In genomic region chr12:123071401-123072304, GRCh38 we compare ENCODE assay signal across 16 cellular contexts.
DNase-seq lines count a peak whose midpoint lies in the region; ATAC-seq and TF ChIP-seq lines count a peak whose summit lies in the region.
"Had no signal": no experiment of that assay in that cellular context is flagged by ENCODE, and none has a peak within 500 bp of the region (broad histone marks: within the 10 kb centered on the region; RNA-seq: fewer than 3 reads in every experiment).

No MANE protein-coding gene starts in this region.

- DNase-seq in choroid plexus epithelial cell (ENCODE audit: low read depth) (peak; percentile 25), activated T-cell treated with anti-CD3 and anti-CD28 coated beads for 4 hours (no peak), epidermal melanocyte (ENCODE audit: insufficient read length, low spot score) (no peak)
- DNase-seq in stimulated activated effector memory CD8-positive, alpha-beta T cell treated with anti-CD3 and anti-CD28 coated beads, Interleukin-12 subunit alpha, Interleukin-12 subunit beta, amount 100 ng/mL, for 72 hours (ENCODE audit: low spot score in 2 of 2): no peak
- DNase-seq in activated CD4-positive, alpha-beta T cell treated with anti-CD3 and anti-CD28 coated beads, Interleukin-2, amount 50 U/mL, for 4 hours: no peak
- DNase-seq: activated CD8-positive, alpha-beta memory T cell treated with anti-CD3 and anti-CD28 coated beads, Interleukin-2, amount 50 U/mL, for 48 hours; activated naive CD8-positive, alpha-beta T cell treated with anti-CD3 and anti-CD28 coated beads for 36 hours; central memory CD4-positive, alpha-beta T cell; MV-4-11; NCI-H526 treated with DMSO at 0.1 percent for 48 hours had no signal

- peaks cover 9% of the 10 kb centered on the region for H3K36me3 ChIP-seq in KOPT-K1 (ENCODE audit: insufficient read depth, low read length)
- H3K36me3 ChIP-seq in liver (ENCODE audit: control insufficient read depth in 4 of 4, insufficient read depth in 3 of 4, low read depth in 1 of 4, low read length in 3 of 4): no peaks in the 10 kb centered on the region

- peak overlapping the region; percentile 56 for H3K27ac Mint-ChIP-seq in stimulated activated effector memory CD8-positive, alpha-beta T cell treated with anti-CD3 and anti-CD28 coated beads, Interleukin-12 subunit alpha, Interleukin-12 subunit beta, amount 100 ng/mL, for 72 hours
- H3K27ac Mint-ChIP-seq: activated naive CD8-positive, alpha-beta T cell treated with anti-CD3 and anti-CD28 coated beads for 36 hours; CD14-positive monocyte; T-helper 1 cell treated with Interleukin-12 subunit alpha and Interleukin-12 subunit beta and Interleukin-4 antibody, amounts not matched to agents 30 μg/mL and 1 μg/mL, for 36 hours; type B pancreatic cell had no signal

- 56% methylated on average over 18 of the region's 18 CpGs for WGBS in liver

- H3K4me3 ChIP-seq in choroid plexus epithelial cell (ENCODE audit: low read depth, low read length) (no peak overlapping the region), liver (ENCODE audit: low read depth in 1 of 3, low read length in 3 of 3) (no peak overlapping the region)

- peak overlapping the region; percentile 91 for H3K27ac ChIP-seq in KOPT-K1 (ENCODE audit: low read depth, low read length, poor library complexity, severe bottlenecking)
- peak overlapping the region; percentile 73 to 80 for H3K27ac ChIP-seq in liver (ENCODE audit: low read depth in 1 of 2, low read length in 2 of 2)
- H3K27ac ChIP-seq: RWPE1 had no signal

- H3K4me3 Mint-ChIP-seq in stimulated activated effector memory CD8-positive, alpha-beta T cell treated with anti-CD3 and anti-CD28 coated beads, Interleukin-12 subunit alpha, Interleukin-12 subunit beta, amount 100 ng/mL, for 72 hours: no peak overlapping the region
- H3K4me3 Mint-ChIP-seq: activated naive CD8-positive, alpha-beta T cell treated with anti-CD3 and anti-CD28 coated beads for 36 hours; CD14-positive monocyte; T-helper 1 cell treated with Interleukin-12 subunit alpha and Interleukin-12 subunit beta and Interleukin-4 antibody, amounts not matched to agents 30 μg/mL and 1 μg/mL, for 36 hours; type B pancreatic cell had no signal

- peaks cover 26 to 82% (median 67%) of the 10 kb centered on the region in 4 donors for H3K4me1 ChIP-seq in liver (ENCODE audit: control insufficient read depth in 4 of 4, insufficient read depth in 4 of 4, low read length in 3 of 4)

- H3K27me3 ChIP-seq in liver (ENCODE audit: control insufficient read depth in 4 of 4, insufficient read depth in 4 of 4, low read length in 3 of 4): no peaks in the 10 kb centered on the region

- H3K9me3 ChIP-seq in KOPT-K1 (ENCODE audit: insufficient read depth, low read length, poor library complexity, severe bottlenecking) (no peaks in the 10 kb centered on the region), liver (ENCODE audit: control insufficient read depth in 4 of 4, low read length in 3 of 4) (no peaks in the 10 kb centered on the region)

- no peak for ATAC-seq in stimulated activated effector memory CD8-positive, alpha-beta T cell treated with anti-CD3 and anti-CD28 coated beads, Interleukin-12 subunit alpha, Interleukin-12 subunit beta, amount 100 ng/mL, for 72 hours

- TF ChIP-seq RAD21 in liver (IDR thresholded peaks at IDR 0.05): peak; percentile 34 to 56

- H3K9ac ChIP-seq in liver (ENCODE audit: low read depth in 1 of 2, low read length in 2 of 2): no peak overlapping the region

- no peak for TF ChIP-seq CTCF in choroid plexus epithelial cell (conservative IDR thresholded peaks at IDR 0.05; ENCODE audit: low read depth, low read length)
- no peak for TF ChIP-seq CTCF in liver (IDR thresholded peaks at IDR 0.05; ENCODE audit: low read depth, low read length, missing input control)

- no peaks in the 10 kb centered on the region for H3K9me3 Mint-ChIP-seq in stimulated activated effector memory CD8-positive, alpha-beta T cell treated with anti-CD3 and anti-CD28 coated beads, Interleukin-12 subunit alpha, Interleukin-12 subunit beta, amount 100 ng/mL, for 72 hours
- H3K9me3 Mint-ChIP-seq: activated naive CD8-positive, alpha-beta T cell treated with anti-CD3 and anti-CD28 coated beads for 36 hours; CD14-positive monocyte; T-helper 1 cell treated with Interleukin-12 subunit alpha and Interleukin-12 subunit beta and Interleukin-4 antibody, amounts not matched to agents 30 μg/mL and 1 μg/mL, for 36 hours; type B pancreatic cell had no signal

- H3K36me3 Mint-ChIP-seq in stimulated activated effector memory CD8-positive, alpha-beta T cell treated with anti-CD3 and anti-CD28 coated beads, Interleukin-12 subunit alpha, Interleukin-12 subunit beta, amount 100 ng/mL, for 72 hours: peaks cover 9% of the 10 kb centered on the region
- H3K36me3 Mint-ChIP-seq: activated naive CD8-positive, alpha-beta T cell treated with anti-CD3 and anti-CD28 coated beads for 36 hours; type B pancreatic cell had no signal

- peaks cover 44% of the 10 kb centered on the region for H3K4me1 Mint-ChIP-seq in stimulated activated effector memory CD8-positive, alpha-beta T cell treated with anti-CD3 and anti-CD28 coated beads, Interleukin-12 subunit alpha, Interleukin-12 subunit beta, amount 100 ng/mL, for 72 hours

TF ChIP-seq in liver, 16 proteins besides CTCF, POLR2A, EP300 and RAD21:
- TF ChIP-seq YY1 (IDR thresholded peaks at IDR 0.05) (peak; percentile 41), HNF4G (IDR thresholded peaks at IDR 0.05) (no peak), NR2F2 (IDR thresholded peaks at IDR 0.05) (no peak), MAX (IDR thresholded peaks at IDR 0.05) (peak; percentile 55), FOXA1 (IDR thresholded peaks at IDR 0.05) (no peak), TAF1 (conservative IDR thresholded peaks at IDR 0.05) (no peak), RXRA (IDR thresholded peaks at IDR 0.05) (peak in 1 of 2 donors; percentile 79), JUND (IDR thresholded peaks at IDR 0.05) (no peak), ATF3 (IDR thresholded peaks at IDR 0.05) (no peak), EGR1 (IDR thresholded peaks at IDR 0.05; ENCODE audit: low read depth in 2 of 2) (no peak), GABPA (IDR thresholded peaks at IDR 0.05 in 1 of 2, conservative IDR thresholded peaks at IDR 0.05 in 1 of 2) (no peak), HNF4A (conservative IDR thresholded peaks at IDR 0.05) (peak; percentile 18 to 65)
